In the genomic region with DNA sequence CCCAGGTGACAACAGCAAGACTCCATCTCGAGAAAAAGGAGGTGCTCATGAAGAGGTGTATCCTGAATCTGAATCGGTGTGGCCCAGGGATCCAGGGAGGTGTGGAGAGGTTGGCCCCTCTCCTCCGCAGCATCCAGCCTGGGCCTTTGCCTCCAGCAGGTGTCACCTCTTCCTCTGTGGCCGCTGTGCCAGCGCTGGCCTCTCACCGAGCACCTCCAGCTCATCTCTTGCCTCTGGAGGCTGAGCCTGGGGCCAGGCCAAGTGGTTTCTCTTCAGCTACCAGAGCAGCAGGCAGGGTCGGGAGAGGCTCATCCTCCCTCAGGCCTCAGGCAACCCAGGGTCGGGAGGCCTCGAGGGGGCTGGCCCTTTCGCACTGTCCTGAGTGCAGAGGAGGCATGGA, we compare ENCODE assay signal across 1 cellular context.
TF ChIP-seq lines count a peak whose summit lies in the region.

No MANE protein-coding gene starts in this region.

TF ChIP-seq in HepG2, 621 proteins besides CTCF, POLR2A, EP300 and RAD21:
- TF ChIP-seq BRD4 (CRISPR knock-in tag; IDR thresholded peaks at IDR 0.05) (0 out of 2 replicates have a peak, but pooled peaks have one; percentile 0), RFX3 (CRISPR knock-in tag; IDR thresholded peaks at IDR 0.05) (no peak), NFATC3 (CRISPR knock-in tag; IDR thresholded peaks at IDR 0.05) (no peak), ZNF558 (CRISPR knock-in tag; IDR thresholded peaks at IDR 0.05; ENCODE audit: borderline replicate concordance) (no peak), SMARCC2 (IDR thresholded peaks at IDR 0.05) (no peak), GZF1 (CRISPR knock-in tag; IDR thresholded peaks at IDR 0.05) (no peak), ZBTB1 (CRISPR knock-in tag; IDR thresholded peaks at IDR 0.05; ENCODE audit: borderline replicate concordance) (no peak), ZSCAN12 (CRISPR knock-in tag; IDR thresholded peaks at IDR 0.05) (no peak), ZNF556 (CRISPR knock-in tag; IDR thresholded peaks at IDR 0.05; ENCODE audit: borderline replicate concordance) (0 out of 2 replicates have a peak, but pooled peaks have one; percentile 3), SOX5 (CRISPR knock-in tag; IDR thresholded peaks at IDR 0.05; ENCODE audit: borderline replicate concordance) (no peak), POLR2G (IDR thresholded peaks at IDR 0.05; ENCODE audit: low read depth, low read length) (no peak), CBX1 (IDR thresholded peaks at IDR 0.05; ENCODE audit: low read depth) (no peak), ZNF761 (CRISPR knock-in tag; conservative IDR thresholded peaks at IDR 0.05) (no peak), AHR (CRISPR knock-in tag; IDR thresholded peaks at IDR 0.05) (peak; percentile 35; the same call in 1 of the 2 replicates), ZMYM4 (CRISPR knock-in tag; IDR thresholded peaks at IDR 0.05) (no peak), ZSCAN22 (CRISPR knock-in tag; IDR thresholded peaks at IDR 0.05) (no peak), ZNF557 (CRISPR knock-in tag; IDR thresholded peaks at IDR 0.05) (no peak), ARNT2 (CRISPR knock-in tag; IDR thresholded peaks at IDR 0.05; ENCODE audit: low read depth) (no peak), KDM5A (IDR thresholded peaks at IDR 0.05; ENCODE audit: borderline replicate concordance, low read length) (no peak), ZNF614 (CRISPR knock-in tag; IDR thresholded peaks at IDR 0.05; ENCODE audit: borderline replicate concordance) (no peak), KLF9 (CRISPR knock-in tag; IDR thresholded peaks at IDR 0.05; ENCODE audit: low read depth) (no peak), SMYD3 (CRISPR knock-in tag; IDR thresholded peaks at IDR 0.05) (no peak)
- TF ChIP-seq, protein P1, sequence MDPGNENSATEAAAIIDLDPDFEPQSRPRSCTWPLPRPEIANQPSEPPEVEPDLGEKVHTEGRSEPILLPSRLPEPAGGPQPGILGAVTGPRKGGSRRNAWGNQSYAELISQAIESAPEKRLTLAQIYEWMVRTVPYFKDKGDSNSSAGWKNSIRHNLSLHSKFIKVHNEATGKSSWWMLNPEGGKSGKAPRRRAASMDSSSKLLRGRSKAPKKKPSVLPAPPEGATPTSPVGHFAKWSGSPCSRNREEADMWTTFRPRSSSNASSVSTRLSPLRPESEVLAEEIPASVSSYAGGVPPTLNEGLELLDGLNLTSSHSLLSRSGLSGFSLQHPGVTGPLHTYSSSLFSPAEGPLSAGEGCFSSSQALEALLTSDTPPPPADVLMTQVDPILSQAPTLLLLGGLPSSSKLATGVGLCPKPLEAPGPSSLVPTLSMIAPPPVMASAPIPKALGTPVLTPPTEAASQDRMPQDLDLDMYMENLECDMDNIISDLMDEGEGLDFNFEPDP (CRISPR knock-in tag; conservative IDR thresholded peaks at IDR 0.05): no peak
- TF ChIP-seq, protein P2, sequence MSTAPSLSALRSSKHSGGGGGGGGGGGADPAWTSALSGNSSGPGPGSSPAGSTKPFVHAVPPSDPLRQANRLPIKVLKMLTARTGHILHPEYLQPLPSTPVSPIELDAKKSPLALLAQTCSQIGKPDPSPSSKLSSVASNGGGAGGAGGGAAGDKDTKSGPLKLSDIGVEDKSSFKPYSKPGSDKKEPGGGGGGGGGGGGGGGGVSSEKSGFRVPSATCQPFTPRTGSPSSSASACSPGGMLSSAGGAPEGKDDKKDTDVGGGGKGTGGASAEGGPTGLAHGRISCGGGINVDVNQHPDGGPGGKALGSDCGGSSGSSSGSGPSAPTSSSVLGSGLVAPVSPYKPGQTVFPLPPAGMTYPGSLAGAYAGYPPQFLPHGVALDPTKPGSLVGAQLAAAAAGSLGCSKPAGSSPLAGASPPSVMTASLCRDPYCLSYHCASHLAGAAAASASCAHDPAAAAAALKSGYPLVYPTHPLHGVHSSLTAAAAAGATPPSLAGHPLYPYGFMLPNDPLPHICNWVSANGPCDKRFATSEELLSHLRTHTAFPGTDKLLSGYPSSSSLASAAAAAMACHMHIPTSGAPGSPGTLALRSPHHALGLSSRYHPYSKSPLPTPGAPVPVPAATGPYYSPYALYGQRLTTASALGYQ (CRISPR knock-in tag; IDR thresholded peaks at IDR 0.05): no peak
- TF ChIP-seq, protein P3, sequence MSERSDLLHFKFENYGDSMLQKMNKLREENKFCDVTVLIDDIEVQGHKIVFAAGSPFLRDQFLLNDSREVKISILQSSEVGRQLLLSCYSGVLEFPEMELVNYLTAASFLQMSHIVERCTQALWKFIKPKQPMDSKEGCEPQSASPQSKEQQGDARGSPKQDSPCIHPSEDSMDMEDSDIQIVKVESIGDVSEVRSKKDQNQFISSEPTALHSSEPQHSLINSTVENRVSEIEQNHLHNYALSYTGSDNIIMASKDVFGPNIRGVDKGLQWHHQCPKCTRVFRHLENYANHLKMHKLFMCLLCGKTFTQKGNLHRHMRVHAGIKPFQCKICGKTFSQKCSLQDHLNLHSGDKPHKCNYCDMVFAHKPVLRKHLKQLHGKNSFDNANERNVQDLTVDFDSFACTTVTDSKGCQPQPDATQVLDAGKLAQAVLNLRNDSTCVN (CRISPR knock-in tag; IDR thresholded peaks at IDR 0.05; ENCODE audit: borderline replicate concordance): 0 out of 2 replicates have a peak, but pooled peaks have one; percentile 17
- TF ChIP-seq, protein P4, sequence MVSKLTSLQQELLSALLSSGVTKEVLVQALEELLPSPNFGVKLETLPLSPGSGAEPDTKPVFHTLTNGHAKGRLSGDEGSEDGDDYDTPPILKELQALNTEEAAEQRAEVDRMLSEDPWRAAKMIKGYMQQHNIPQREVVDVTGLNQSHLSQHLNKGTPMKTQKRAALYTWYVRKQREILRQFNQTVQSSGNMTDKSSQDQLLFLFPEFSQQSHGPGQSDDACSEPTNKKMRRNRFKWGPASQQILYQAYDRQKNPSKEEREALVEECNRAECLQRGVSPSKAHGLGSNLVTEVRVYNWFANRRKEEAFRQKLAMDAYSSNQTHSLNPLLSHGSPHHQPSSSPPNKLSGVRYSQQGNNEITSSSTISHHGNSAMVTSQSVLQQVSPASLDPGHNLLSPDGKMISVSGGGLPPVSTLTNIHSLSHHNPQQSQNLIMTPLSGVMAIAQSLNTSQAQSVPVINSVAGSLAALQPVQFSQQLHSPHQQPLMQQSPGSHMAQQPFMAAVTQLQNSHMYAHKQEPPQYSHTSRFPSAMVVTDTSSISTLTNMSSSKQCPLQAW (CRISPR knock-in tag; IDR thresholded peaks at IDR 0.05): no peak
- TF ChIP-seq, protein P5, sequence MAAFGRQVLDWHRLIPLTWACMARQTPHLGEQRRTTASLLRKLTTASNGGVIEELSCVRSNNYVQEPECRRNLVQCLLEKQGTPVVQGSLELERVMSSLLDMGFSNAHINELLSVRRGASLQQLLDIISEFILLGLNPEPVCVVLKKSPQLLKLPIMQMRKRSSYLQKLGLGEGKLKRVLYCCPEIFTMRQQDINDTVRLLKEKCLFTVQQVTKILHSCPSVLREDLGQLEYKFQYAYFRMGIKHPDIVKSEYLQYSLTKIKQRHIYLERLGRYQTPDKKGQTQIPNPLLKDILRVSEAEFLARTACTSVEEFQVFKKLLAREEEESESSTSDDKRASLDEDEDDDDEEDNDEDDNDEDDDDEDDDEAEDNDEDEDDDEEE (CRISPR knock-in tag; IDR thresholded peaks at IDR 0.05): no peak
- TF ChIP-seq, protein P6, sequence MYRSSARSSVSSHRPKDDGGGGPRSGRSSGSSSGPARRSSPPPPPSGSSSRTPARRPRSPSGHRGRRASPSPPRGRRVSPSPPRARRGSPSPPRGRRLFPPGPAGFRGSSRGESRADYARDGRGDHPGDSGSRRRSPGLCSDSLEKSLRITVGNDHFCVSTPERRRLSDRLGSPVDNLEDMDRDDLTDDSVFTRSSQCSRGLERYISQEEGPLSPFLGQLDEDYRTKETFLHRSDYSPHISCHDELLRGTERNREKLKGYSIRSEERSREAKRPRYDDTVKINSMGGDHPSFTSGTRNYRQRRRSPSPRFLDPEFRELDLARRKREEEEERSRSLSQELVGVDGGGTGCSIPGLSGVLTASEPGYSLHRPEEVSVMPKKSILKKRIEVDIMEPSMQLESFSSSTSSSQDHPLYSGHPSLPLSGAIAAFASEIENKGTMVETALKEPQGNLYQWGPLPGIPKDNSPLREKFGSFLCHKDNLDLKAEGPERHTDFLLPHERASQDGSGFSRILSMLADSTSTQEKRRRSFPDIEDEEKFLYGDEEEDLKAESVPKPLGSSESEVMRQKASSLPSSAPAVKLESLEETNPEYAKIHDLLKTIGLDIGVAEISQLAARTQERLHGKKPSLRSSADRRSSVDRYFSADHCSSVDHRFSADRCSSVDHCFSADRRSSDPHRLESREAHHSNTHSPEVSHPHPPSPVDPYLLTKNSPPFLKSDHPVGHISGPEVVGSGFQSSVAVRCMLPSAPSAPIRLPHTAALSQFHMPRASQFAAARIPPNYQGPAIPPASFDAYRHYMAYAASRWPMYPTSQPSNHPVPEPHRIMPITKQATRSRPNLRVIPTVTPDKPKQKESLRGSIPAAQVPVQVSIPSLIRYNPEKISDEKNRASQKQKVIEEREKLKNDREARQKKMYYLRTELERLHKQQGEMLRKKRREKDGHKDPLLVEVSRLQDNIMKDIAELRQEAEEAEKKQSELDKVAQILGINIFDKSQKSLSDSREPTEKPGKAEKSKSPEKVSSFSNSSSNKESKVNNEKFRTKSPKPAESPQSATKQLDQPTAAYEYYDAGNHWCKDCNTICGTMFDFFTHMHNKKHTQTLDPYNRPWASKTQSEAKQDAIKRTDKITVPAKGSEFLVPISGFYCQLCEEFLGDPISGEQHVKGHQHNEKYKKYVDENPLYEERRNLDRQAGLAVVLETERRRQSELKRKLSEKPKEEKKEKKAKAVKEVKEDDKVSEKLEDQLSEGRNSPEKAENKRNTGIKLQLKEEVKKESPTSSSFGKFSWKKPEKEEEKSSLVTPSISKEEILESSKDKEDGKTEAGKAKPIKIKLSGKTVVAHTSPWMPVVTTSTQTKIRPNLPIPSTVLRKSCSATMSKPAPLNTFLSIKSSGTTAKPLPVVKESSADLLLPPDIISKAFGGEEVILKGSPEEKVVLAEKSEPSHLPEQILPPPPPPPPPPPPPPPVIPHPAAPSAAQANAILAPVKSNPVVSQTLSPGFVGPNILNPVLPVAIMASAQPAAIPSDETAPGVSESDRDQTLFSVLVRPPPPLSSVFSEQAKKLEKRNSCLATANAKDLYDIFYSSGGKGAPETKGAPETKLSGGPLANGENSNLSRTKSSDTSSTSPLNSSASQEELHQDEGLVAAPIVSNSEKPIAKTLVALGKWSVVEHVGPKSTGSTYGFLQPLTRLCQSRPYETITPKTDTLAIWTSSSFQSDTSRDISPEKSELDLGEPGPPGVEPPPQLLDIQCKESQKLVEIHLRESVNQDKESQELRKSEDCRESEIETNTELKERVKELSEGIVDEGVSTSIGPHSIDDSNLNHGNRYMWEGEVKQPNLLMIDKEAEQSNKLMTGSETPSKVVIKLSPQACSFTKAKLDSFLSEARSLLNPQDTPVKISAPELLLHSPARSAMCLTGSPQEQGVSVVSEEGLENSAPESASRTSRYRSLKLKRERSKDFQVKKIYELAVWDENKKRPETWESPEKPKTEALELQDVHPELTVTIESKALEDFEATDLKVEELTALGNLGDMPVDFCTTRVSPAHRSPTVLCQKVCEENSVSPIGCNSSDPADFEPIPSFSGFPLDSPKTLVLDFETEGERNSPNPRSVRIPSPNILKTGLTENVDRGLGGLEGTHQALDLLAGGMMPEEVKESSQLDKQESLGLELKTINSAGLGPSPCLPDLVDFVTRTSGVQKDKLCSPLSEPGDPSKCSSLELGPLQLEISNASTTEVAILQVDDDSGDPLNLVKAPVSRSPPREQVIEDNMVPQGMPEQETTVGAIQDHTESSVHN (CRISPR knock-in tag; IDR thresholded peaks at IDR 0.05): no peak
